In genomic region chrX:74613350-74614192, GRCh38 we compare ENCODE assay signal across 8 cellular contexts. TPM values are rescaled to one million over a fixed set of nuclear protein-coding genes. Genes with fewer than 3 reads are reported as not detected.
DNase-seq lines count a peak whose midpoint lies in the region; ATAC-seq and TF ChIP-seq lines count a peak whose summit lies in the region.

No MANE protein-coding gene starts in this region.

- intact Hi-C loops in HCT116 (cut with micrococcal nuclease): no loop called here

- no peaks in the 10 kb centered on the region for H3K27me3 ChIP-seq in HCT116 (ENCODE audit: insufficient read depth, low read length)

- RAD21 ChIA-PET in HCT116 (lab: Charles Lee; ENCODE audit: low non-redundant PET in 1 of 2, low total read pairs in 2 of 2, uncharacterized antibody in 2 of 2, unreplicated experiment in 2 of 2): no interaction called here

- peaks cover 56% of the 10 kb centered on the region for H3K79me2 ChIP-seq in HCT116 (ENCODE audit: insufficient read depth, low read length)

- H3K9me3 ChIP-seq in HCT116 (ENCODE audit: control insufficient read depth in 1 of 2, insufficient read depth in 1 of 2, low read depth in 1 of 2, low read length in 2 of 2): no peaks in the 10 kb centered on the region

- H3K4me2 ChIP-seq in HCT116 (ENCODE audit: low read length): peak overlapping the region; percentile 78

- peak; percentile 33 for DNase-seq in COLO829 (ENCODE audit: low spot score)
- no peak for DNase-seq in HCT116 (ENCODE audit: low read depth, low spot score)
- peak; percentile 39 to 61 for DNase-seq in NOMO-1 (lab: John Stamatoyannopoulos, UW; ENCODE audit: unreplicated experiment in 2 of 2)
- no peak for DNase-seq in astrocyte of the cerebellum (ENCODE audit: low read depth)
- peak; percentile 6 for DNase-seq in iPS-NIHi11 (ENCODE audit: low spot score)
- DNase-seq in T-helper 9 cell: no peak

- TF ChIP-seq CTCF in HCT116 (IDR thresholded peaks at IDR 0.05 in 2 of 3, conservative IDR thresholded peaks at IDR 0.05 in 1 of 3; ENCODE audit: borderline replicate concordance in 1 of 3, insufficient read depth in 1 of 3, low read depth in 2 of 3, low read length in 2 of 3): no peak
- no peak for TF ChIP-seq CTCF in astrocyte of the cerebellum (IDR thresholded peaks at IDR 0.05; ENCODE audit: low read depth, low read length, missing control alignments)

- H3K9me2 ChIP-seq in HCT116 (ENCODE audit: insufficient read depth): no peaks in the 10 kb centered on the region

- TF ChIP-seq RAD21 in HCT116 (IDR thresholded peaks at IDR 0.05; ENCODE audit: low read depth): no peak

- BruUV-seq in HCT116 (replicated peaks; lab: Mats Ljungman, UMichigan): no TSS peak

- in situ Hi-C loops in astrocyte of the cerebellum (cut with HindIII; ENCODE audit: low sequenced_read_pairs): no loop called here

- peak overlapping the region; percentile 94 for H3K9ac ChIP-seq in HCT116 (ENCODE audit: low read length)

- no peak overlapping the region for H2AFZ ChIP-seq in HCT116 (ENCODE audit: low read depth, low read length, poor library complexity, severe bottlenecking)

- ATAC-seq in HCT116 (no peak), HG03520 (IDR thresholded peaks at IDR 0.05; ENCODE audit: unreplicated experiment) (no peak)

- H3K4me1 ChIP-seq in HCT116 (ENCODE audit: control insufficient read depth in 1 of 2, insufficient read depth in 2 of 2, low read length in 2 of 2): peaks cover 4 to 14% of the 10 kb centered on the region in 2 experiments; a peak in 1 of 4 replicates

- POLR2A ChIA-PET in HCT116 (lab: Charles Lee): no interaction called here

- peaks cover 0 to 2% of the 10 kb centered on the region in 2 experiments; a peak in 1 of 4 replicates for H3K36me3 ChIP-seq in HCT116 (ENCODE audit: control insufficient read depth in 1 of 2, insufficient read depth in 2 of 2, low read length in 2 of 2)

- TF ChIP-seq POLR2A in HCT116 (IDR thresholded peaks at IDR 0.05; ENCODE audit: borderline replicate concordance, extremely low read depth, insufficient read depth, insufficient read length): no peak

- H3K27ac ChIP-seq in HCT116 (ENCODE audit: low read depth, low read length) (peak overlapping the region; percentile 82), skin epidermis (peak overlapping the region; percentile 79 to 99 (median 95))

- H3K4me3 ChIP-seq in HCT116 (replicated peaks in 1 of 2; ENCODE audit: low read depth in 1 of 2, low read length in 2 of 2) (peak overlapping the region; percentile 74 to 82), astrocyte of the cerebellum (ENCODE audit: low read depth, low read length) (peak overlapping the region; percentile 82), skin epidermis (peak overlapping the region; percentile 55 to 78 (median 65))

- no peaks in the 10 kb centered on the region for H4K20me1 ChIP-seq in HCT116 (ENCODE audit: insufficient read depth)

- CTCF ChIA-PET in HCT116 (lab: Charles Lee): no interaction called here

TF ChIP-seq in HCT116, 20 proteins besides CTCF, POLR2A, EP300 and RAD21:
- TF ChIP-seq EGR1 (IDR thresholded peaks at IDR 0.05; ENCODE audit: low read depth): no peak
- TF ChIP-seq EZH2 (IDR thresholded peaks at IDR 0.05): no peak
- no peak for TF ChIP-seq YY1 (IDR thresholded peaks at IDR 0.05; ENCODE audit: extremely low read depth, insufficient replicate concordance, low read depth, low read length)
- TF ChIP-seq SRF (IDR thresholded peaks at IDR 0.05; ENCODE audit: low read depth): no peak
- no peak for TF ChIP-seq CBX3 (IDR thresholded peaks at IDR 0.05; ENCODE audit: low read depth)
- no peak for TF ChIP-seq ELF1 (IDR thresholded peaks at IDR 0.05; ENCODE audit: borderline replicate concordance, low read depth)
- no peak for TF ChIP-seq ZNF274 (IDR thresholded peaks at IDR 0.05; ENCODE audit: low read depth, low read length)
- TF ChIP-seq ATF3 (IDR thresholded peaks at IDR 0.05): no peak
- TF ChIP-seq EZH2phosphoT487 (IDR thresholded peaks at IDR 0.05; ENCODE audit: borderline replicate concordance): no peak
- no peak for TF ChIP-seq REST (IDR thresholded peaks at IDR 0.05; ENCODE audit: low read depth)
- no peak for TF ChIP-seq ZBTB33 (IDR thresholded peaks at IDR 0.05; ENCODE audit: extremely low read depth, insufficient replicate concordance, low read length)
- no peak for TF ChIP-seq JUND (IDR thresholded peaks at IDR 0.05)
- no peak for TF ChIP-seq ZFX (IDR thresholded peaks at IDR 0.05)
- no peak for TF ChIP-seq MAX (IDR thresholded peaks at IDR 0.05)
- TF ChIP-seq SP1 (IDR thresholded peaks at IDR 0.05; ENCODE audit: low read depth): no peak
- TF ChIP-seq FOSL1 (IDR thresholded peaks at IDR 0.05; ENCODE audit: low read depth): no peak
- no peak for TF ChIP-seq TCF7L2 (IDR thresholded peaks at IDR 0.05; ENCODE audit: borderline replicate concordance, extremely low read depth, insufficient read depth, insufficient read length)
- no peak for TF ChIP-seq SIN3A (IDR thresholded peaks at IDR 0.05; ENCODE audit: low read depth)
- no peak for TF ChIP-seq POLR2AphosphoS5 (IDR thresholded peaks at IDR 0.05; ENCODE audit: low read depth, low read length)

RNA-seq across cellular contexts. Expression of gene RLIM, which starts 0.9 kb away (rescaled TPM):
- total RNA-seq in HCT116 (2021; ENCODE audit: unreplicated experiment): 36.4 TPM
- polyA plus RNA-seq in HCT116 (2012): 11.2 and 12.7 TPM in 2 replicates

Comparison
In these comparisons a context has a peak if more than half of its experiments do, and no peak if none do; other contexts are left out.
1. DNase-seq: peak in COLO829 (single experiment), NOMO-1 (2 of 2) and iPS-NIHi11 (single experiment); none in HCT116 (single experiment), astrocyte of the cerebellum (single experiment) and T-helper 9 cell (single experiment).
2. Peak in every context shown above with its lines, with median percentiles within 50 percentile points of each other: H3K4me3 ChIP-seq.